ENCODE assay signal across 1 cellular context in the genomic region with DNA sequence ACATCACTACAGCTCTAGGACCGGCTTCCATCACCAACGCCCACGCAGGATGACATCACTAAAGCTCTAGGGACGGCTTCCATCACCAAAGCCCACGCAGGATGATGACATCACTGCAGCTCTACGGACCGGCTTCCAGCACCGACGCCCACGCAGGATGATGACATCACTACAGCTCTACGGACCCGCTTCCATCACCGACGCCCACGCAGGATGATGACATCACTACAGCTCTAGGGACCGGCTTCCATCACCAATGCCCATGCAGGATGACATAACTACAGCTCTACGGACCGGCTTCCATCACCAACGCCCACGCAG. TPM values are rescaled to one million over a fixed set of nuclear protein-coding genes. Genes with fewer than 3 reads are reported as not detected.
"Had no signal": no experiment of that assay in that cellular context is flagged by ENCODE, and none has a peak within 500 bp of the region (broad histone marks: within the 10 kb centered on the region; RNA-seq: fewer than 3 reads in every experiment).

No MANE protein-coding gene starts in this region.

RNA-seq across cellular contexts. Expression of a gene that starts 27.9 kb away (rescaled TPM):
- total RNA-seq: activated CD8-positive, alpha-beta memory T cell treated with anti-CD3 and anti-CD28 coated beads, Interleukin-2, amount 10 ng/mL, durations not matched to agents 7 days and 5 days had no signal
